In genomic region chr5:42064821-42065220, GRCh38 we compare ENCODE assay signal across 24 cellular contexts.
"Had no signal": no experiment of that assay in that cellular context is flagged by ENCODE, and none has a peak within 500 bp of the region (broad histone marks: within the 10 kb centered on the region; RNA-seq: fewer than 3 reads in every experiment).

No MANE protein-coding gene starts in this region.

- H3K4me3 Mint-ChIP-seq: activated B cell treated with CpG ODN at 0.5 μM for 24 hours; activated CD8-positive, alpha-beta T cell treated with anti-CD3 and anti-CD28 coated beads for 36 hours; activated naive CD4-positive, alpha-beta T cell treated with anti-CD3 and anti-CD28 coated beads, Interleukin-2, amount 50 U/mL, for 24 hours; activated naive CD8-positive, alpha-beta T cell treated with anti-CD3 and anti-CD28 coated beads, Interleukin-2, amount 50 U/mL, for 24 hours; activated T-cell treated with anti-CD3 and anti-CD28 coated beads, Interleukin-2, amount 50 U/mL, for 4 hours; central memory CD8-positive, alpha-beta T cell; dendritic cell treated with granulocyte-macrophage colony-stimulating factor and Interleukin-4, amounts not matched to agents 40 ng/mL and 50 ng/mL, for 4 days; memory B cell; naive thymus-derived CD4-positive, alpha-beta T cell had no signal

- H3K27me3 ChIP-seq: gastroesophageal sphincter, ovary, right lobe of liver, tibial nerve had no signal

- H3K9me3 ChIP-seq: gastroesophageal sphincter, ovary, right lobe of liver, tibial nerve had no signal

- DNase-seq: activated B cell treated with CpG ODN at 0.5 μM for 24 hours; activated CD4-positive, alpha-beta T cell treated with anti-CD3 and anti-CD28 coated beads, Interleukin-2, amount 50 U/mL, for 1 hour; activated CD8-positive, alpha-beta T cell treated with anti-CD3 and anti-CD28 coated beads for 36 hours; activated naive CD8-positive, alpha-beta T cell treated with anti-CD3 and anti-CD28 coated beads, Interleukin-2, amount 50 U/mL, for 24 hours; activated T-cell treated with anti-CD3 and anti-CD28 coated beads, Interleukin-2, amount 50 U/mL, for 4 hours; amygdala; erythroblast; head of caudate nucleus; hippocampal formation; left colon; midbrain; naive thymus-derived CD4-positive, alpha-beta T cell; ovary; right lobe of liver; stimulated activated CD4-positive, alpha-beta T cell treated with anti-CD3 and anti-CD28 coated beads, Interleukin-4, amount 100 ng/mL, for 1 hour; T-helper 2 cell had no signal

- ATAC-seq: activated CD8-positive, alpha-beta T cell treated with anti-CD3 and anti-CD28 coated beads for 36 hours; activated naive CD8-positive, alpha-beta T cell treated with anti-CD3 and anti-CD28 coated beads, Interleukin-2, amount 50 U/mL, for 24 hours; gastroesophageal sphincter; left colon; naive thymus-derived CD4-positive, alpha-beta T cell; right lobe of liver had no signal

- H3K9me3 Mint-ChIP-seq: activated CD8-positive, alpha-beta T cell treated with anti-CD3 and anti-CD28 coated beads for 36 hours; activated naive CD4-positive, alpha-beta T cell treated with anti-CD3 and anti-CD28 coated beads, Interleukin-2, amount 50 U/mL, for 24 hours; activated naive CD8-positive, alpha-beta T cell treated with anti-CD3 and anti-CD28 coated beads, Interleukin-2, amount 50 U/mL, for 24 hours; activated T-cell treated with anti-CD3 and anti-CD28 coated beads, Interleukin-2, amount 50 U/mL, for 4 hours; activated T-helper 2 cell treated with anti-CD3 and anti-CD28 coated beads, Interferon-gamma antibody, Interleukin-2, Interleukin-4, amounts not matched to agents 10 μg/mL and 5 μg/mL and 100 μg/mL, durations not matched to agents 14 hours and 24 hours and 36 hours; central memory CD8-positive, alpha-beta T cell; dendritic cell treated with granulocyte-macrophage colony-stimulating factor and Interleukin-4, amounts not matched to agents 40 ng/mL and 50 ng/mL, for 4 days; memory B cell; naive thymus-derived CD4-positive, alpha-beta T cell had no signal

- H3K4me3 ChIP-seq: gastroesophageal sphincter, ovary, right lobe of liver, tibial nerve had no signal

- H3K4me1 ChIP-seq: gastroesophageal sphincter, right lobe of liver, tibial nerve had no signal

- H3K36me3 ChIP-seq: gastroesophageal sphincter, ovary, right lobe of liver, tibial nerve had no signal

- H3K4me1 Mint-ChIP-seq: activated B cell treated with CpG ODN at 0.5 μM for 24 hours; activated naive CD4-positive, alpha-beta T cell treated with anti-CD3 and anti-CD28 coated beads, Interleukin-2, amount 50 U/mL, for 24 hours; activated naive CD8-positive, alpha-beta T cell treated with anti-CD3 and anti-CD28 coated beads, Interleukin-2, amount 50 U/mL, for 24 hours; central memory CD8-positive, alpha-beta T cell; naive thymus-derived CD4-positive, alpha-beta T cell had no signal

- H3K27ac Mint-ChIP-seq: activated B cell treated with CpG ODN at 0.5 μM for 24 hours; activated CD8-positive, alpha-beta T cell treated with anti-CD3 and anti-CD28 coated beads for 36 hours; activated naive CD4-positive, alpha-beta T cell treated with anti-CD3 and anti-CD28 coated beads, Interleukin-2, amount 50 U/mL, for 24 hours; activated naive CD8-positive, alpha-beta T cell treated with anti-CD3 and anti-CD28 coated beads, Interleukin-2, amount 50 U/mL, for 24 hours; activated T-helper 2 cell treated with anti-CD3 and anti-CD28 coated beads, Interferon-gamma antibody, Interleukin-2, Interleukin-4, amounts not matched to agents 10 μg/mL and 5 μg/mL and 100 μg/mL, durations not matched to agents 14 hours and 24 hours and 36 hours; dendritic cell treated with granulocyte-macrophage colony-stimulating factor and Interleukin-4, amounts not matched to agents 40 ng/mL and 50 ng/mL, for 4 days; memory B cell; naive thymus-derived CD4-positive, alpha-beta T cell; progenitor cell of endocrine pancreas had no signal

- H3K27me3 Mint-ChIP-seq: activated CD8-positive, alpha-beta T cell treated with anti-CD3 and anti-CD28 coated beads for 36 hours; activated naive CD4-positive, alpha-beta T cell treated with anti-CD3 and anti-CD28 coated beads, Interleukin-2, amount 50 U/mL, for 24 hours; central memory CD8-positive, alpha-beta T cell; dendritic cell treated with granulocyte-macrophage colony-stimulating factor and Interleukin-4, amounts not matched to agents 40 ng/mL and 50 ng/mL, for 4 days; memory B cell; progenitor cell of endocrine pancreas had no signal

- H3K27ac ChIP-seq: gastroesophageal sphincter, ovary, right lobe of liver, tibial nerve had no signal

- H3K36me3 Mint-ChIP-seq: activated naive CD4-positive, alpha-beta T cell treated with anti-CD3 and anti-CD28 coated beads, Interleukin-2, amount 50 U/mL, for 24 hours; memory B cell; naive thymus-derived CD4-positive, alpha-beta T cell had no signal
